In genomic region chr5:158074992-158075769, GRCh38 we compare ENCODE assay signal across 8 cellular contexts.
DNase-seq lines count a peak whose midpoint lies in the region; ATAC-seq, FAIRE-seq and TF ChIP-seq lines count a peak whose summit lies in the region.

No MANE protein-coding gene starts in this region.

- TF ChIP-seq CTCF in OCI-LY7 (conservative IDR thresholded peaks at IDR 0.05; ENCODE audit: low read length) (peak; percentile 98), fibroblast of villous mesenchyme (IDR thresholded peaks at IDR 0.05; ENCODE audit: insufficient read depth, low read depth, low read length) (peak; percentile 85), thyroid gland (IDR thresholded peaks at IDR 0.05) (peak; percentile 44 to 87 (median 58))

- peak; percentile 43 for DNase-seq in HTR-8/SVneo (ENCODE audit: insufficient read length, low spot score)
- peak; percentile 69 for DNase-seq in OCI-LY7 (ENCODE audit: low spot score)
- DNase-seq in activated T-helper 9 cell treated with anti-CD3 and anti-CD28 coated beads, Interleukin-2, amount 50 U/mL, for 16 hours (ENCODE audit: low read depth): peak; percentile 0
- peak; percentile 62 for DNase-seq in fibroblast of villous mesenchyme (ENCODE audit: low read depth)
- peak in 35 of 56 donors; percentile 0 to 48 (median 10) for DNase-seq in nucleus accumbens (lab: John Stamatoyannopoulos, UW)
- DNase-seq in thyroid gland: peak; percentile 33 to 46

- H3K4me2 ChIP-seq in OCI-LY7 (ENCODE audit: low read length): 0 out of 2 replicates have a peak overlapping the region, but pooled peaks have one; percentile 8

- peak; percentile 65 for ATAC-seq in GM18502 (IDR thresholded peaks at IDR 0.05; ENCODE audit: poor library complexity, unreplicated experiment)

- H3K36me3 ChIP-seq in OCI-LY7 (ENCODE audit: insufficient read depth, low read length): no peaks in the 10 kb centered on the region
- no peaks in the 10 kb centered on the region for H3K36me3 ChIP-seq in thyroid gland

- TF ChIP-seq POLR2A in thyroid gland (IDR thresholded peaks at IDR 0.05): no peak

- H3K79me2 ChIP-seq in OCI-LY7 (ENCODE audit: insufficient read depth, low read depth, low read length): no peaks in the 10 kb centered on the region

- no peaks in the 10 kb centered on the region for H3K27me3 ChIP-seq in thyroid gland

- CTCF ChIA-PET in OCI-LY7 (lab: Charles Lee; ENCODE audit: unreplicated experiment): interaction anchor here (0.6 to 1.4 kb wide), 11 partner anchors 9 to 1032 kb away, joined by 3 to 9 read pairs (median 4); no protein-coding TSS in a partner anchor

- H2AFZ ChIP-seq in OCI-LY7 (ENCODE audit: low read length): peak overlapping the region; percentile 59; the same call in 1 of the 2 replicates

- intact Hi-C loops in OCI-LY7 (cut with micrococcal nuclease; ENCODE audit: unreplicated experiment) (loop anchor here (1.0 to 5.0 kb wide), 5 partner anchors 97 to 1058 kb away; no protein-coding TSS in a partner anchor), thyroid gland (cut with DNase I) (loop anchor here (10.0 kb wide), 1 partner anchor 1060 kb away; no protein-coding TSS in a partner anchor)

- H4K20me1 ChIP-seq in OCI-LY7 (ENCODE audit: insufficient read depth, low read length): no peaks in the 10 kb centered on the region

- no peaks in the 10 kb centered on the region for H3K9me3 ChIP-seq in OCI-LY7 (ENCODE audit: low read length)
- H3K9me3 ChIP-seq in thyroid gland: no peaks in the 10 kb centered on the region

- H3K4me3 ChIP-seq in OCI-LY7 (ENCODE audit: low read depth, low read length, poor library complexity, severe bottlenecking): no peak overlapping the region
- peak overlapping the region; percentile 33 for H3K4me3 ChIP-seq in fibroblast of villous mesenchyme (ENCODE audit: low read depth, low read length)
- H3K4me3 ChIP-seq in thyroid gland (replicated peaks in 1 of 3): no peak overlapping the region

- POLR2A ChIA-PET in OCI-LY7 (lab: Charles Lee): interaction anchor here (0.6 to 1.6 kb wide), 7 partner anchors 9 to 1588 kb away, joined by 3 to 10 read pairs (median 3); no protein-coding TSS in a partner anchor

- no TSS peak for BruUV-seq in OCI-LY7 (replicated peaks; lab: Mats Ljungman, UMichigan)

- H3K4me1 ChIP-seq in OCI-LY7 (ENCODE audit: insufficient read depth, low read length, poor library complexity, severe bottlenecking): peaks cover 4% of the 10 kb centered on the region
- no peaks in the 10 kb centered on the region for H3K4me1 ChIP-seq in thyroid gland

- no peaks in the 10 kb centered on the region for H3K9me2 ChIP-seq in OCI-LY7 (ENCODE audit: insufficient read depth, low read length)

- FAIRE-seq in A204.1 (lab: Jason Lieb, UNC): peak; percentile 82
- FAIRE-seq in HTR-8/SVneo (lab: Jason Lieb, UNC): peak; percentile 75

- H3K27ac ChIP-seq in OCI-LY7 (ENCODE audit: low read depth, low read length, poor library complexity, severe bottlenecking): no peak overlapping the region
- H3K27ac ChIP-seq in thyroid gland: peak overlapping the region in 1 of 3 donors; percentile 24

- 15 to 20% methylated on average over 12 of the region's 12 CpGs for WGBS in thyroid gland, 2 donors

Comparison
In these comparisons a context has a peak if more than half of its experiments do, and no peak if none do; other contexts are left out.
1. DNase-seq: peak in every context shown above with its lines; median percentile 69 in OCI-LY7; 62 in fibroblast of villous mesenchyme; 43 in HTR-8/SVneo; 40 in thyroid gland; 10 in nucleus accumbens; 0 in activated T-helper 9 cell treated with anti-CD3 and anti-CD28 coated beads, Interleukin-2, amount 50 U/mL, for 16 hours.